1 cellular context compared by ENCODE assay signal in the genomic region with DNA sequence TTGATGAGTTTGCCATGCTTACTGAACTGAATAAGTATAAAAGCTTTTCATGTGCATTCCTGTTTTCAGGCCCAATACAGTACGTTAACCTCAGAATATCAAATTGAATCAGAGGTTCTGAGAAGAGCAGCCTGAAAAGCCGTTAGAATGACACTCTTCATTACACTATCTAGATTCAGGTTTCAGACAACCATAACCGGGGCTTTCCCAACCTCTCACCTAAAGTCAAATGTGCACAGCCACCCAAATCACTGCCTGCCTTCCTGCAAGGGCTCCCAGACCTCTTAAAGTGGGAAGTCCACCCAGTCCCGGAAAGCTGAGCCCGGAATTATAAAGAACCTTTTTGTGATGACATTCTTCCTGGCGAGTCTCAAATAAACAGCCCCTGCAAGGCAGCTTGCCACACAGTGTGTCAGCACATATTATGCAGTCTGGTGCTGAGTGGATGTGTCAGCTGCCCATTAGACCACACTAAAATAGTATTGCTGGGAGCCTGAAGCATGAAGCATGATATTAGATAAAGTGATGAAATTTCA.
TF ChIP-seq lines count a peak whose summit lies in the region.

No MANE protein-coding gene starts in this region.

TF ChIP-seq in SK-N-SH, 30 proteins besides CTCF, POLR2A, EP300 and RAD21 (continued from another document):
- TF ChIP-seq, protein P1, sequence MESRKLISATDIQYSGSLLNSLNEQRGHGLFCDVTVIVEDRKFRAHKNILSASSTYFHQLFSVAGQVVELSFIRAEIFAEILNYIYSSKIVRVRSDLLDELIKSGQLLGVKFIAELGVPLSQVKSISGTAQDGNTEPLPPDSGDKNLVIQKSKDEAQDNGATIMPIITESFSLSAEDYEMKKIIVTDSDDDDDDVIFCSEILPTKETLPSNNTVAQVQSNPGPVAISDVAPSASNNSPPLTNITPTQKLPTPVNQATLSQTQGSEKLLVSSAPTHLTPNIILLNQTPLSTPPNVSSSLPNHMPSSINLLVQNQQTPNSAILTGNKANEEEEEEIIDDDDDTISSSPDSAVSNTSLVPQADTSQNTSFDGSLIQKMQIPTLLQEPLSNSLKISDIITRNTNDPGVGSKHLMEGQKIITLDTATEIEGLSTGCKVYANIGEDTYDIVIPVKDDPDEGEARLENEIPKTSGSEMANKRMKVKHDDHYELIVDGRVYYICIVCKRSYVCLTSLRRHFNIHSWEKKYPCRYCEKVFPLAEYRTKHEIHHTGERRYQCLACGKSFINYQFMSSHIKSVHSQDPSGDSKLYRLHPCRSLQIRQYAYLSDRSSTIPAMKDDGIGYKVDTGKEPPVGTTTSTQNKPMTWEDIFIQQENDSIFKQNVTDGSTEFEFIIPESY (IDR thresholded peaks at IDR 0.05; ENCODE audit: borderline replicate concordance, low read depth) = no peak
- TF ChIP-seq SIN3A (IDR thresholded peaks at IDR 0.05; ENCODE audit: borderline replicate concordance, low read depth, low read length) (no peak), YY1 (IDR thresholded peaks at IDR 0.05; ENCODE audit: low read depth) (no peak), USF2 (IDR thresholded peaks at IDR 0.05; ENCODE audit: borderline replicate concordance, low read depth, low read length) (no peak)
TF ChIP-seq in SK-N-SH: peak in this region for 0.
